8 cellular contexts compared by ENCODE assay signal in genomic region chr12:40137252-40137651, GRCh38. TPM values are rescaled to one million over a fixed set of nuclear protein-coding genes. Genes with fewer than 3 reads are reported as not detected.
DNase-seq lines count a peak whose midpoint lies in the region; ATAC-seq, FAIRE-seq and TF ChIP-seq lines count a peak whose summit lies in the region.

No MANE protein-coding gene starts in this region.

- H3K4me2 ChIP-seq in GM12878 (ENCODE audit: control insufficient read depth, insufficient read depth) (no peak overlapping the region), neural progenitor cell (no peak overlapping the region)

- SMC1A ChIA-PET in GM12878 (lab: Charles Lee; ENCODE audit: uncharacterized antibody, unreplicated experiment), result interaction anchor here (0.8 to 1.0 kb wide), 2 partner anchors 19 to 177 kb away, joined by 3 read pairs; no protein-coding TSS in a partner anchor

- intact Hi-C loops in GM12878 (cut with micrococcal nuclease; ENCODE audit: unreplicated experiment) (no loop called here), colonic mucosa (cut with DNase I) (no loop called here)

- WGBS in GM12878 (ENCODE audit: insufficient coverage, insufficient replicate concordance, low lambda C conversion rate, missing lambda C conversion rate), result 1% methylated on average over 3 of the region's 3 CpGs

- no peak for TF ChIP-seq POLR2A in GM12878 (IDR thresholded peaks at IDR 0.05; ENCODE audit: low read depth, low read length)

- RAD21 ChIA-PET in GM12878 (lab: Charles Lee; ENCODE audit: unreplicated experiment), result no interaction called here

- H3K9me3 ChIP-seq in GM12878 (replicated peaks; ENCODE audit: control insufficient read depth, insufficient read depth, low read length) (no peaks in the 10 kb centered on the region), colonic mucosa (no peaks in the 10 kb centered on the region), neural progenitor cell (ENCODE audit: low read depth) (no peaks in the 10 kb centered on the region)

- ATAC-seq in HG03175 (IDR thresholded peaks at IDR 0.05; ENCODE audit: unreplicated experiment) (peak; percentile 93), GM12878 (peak; percentile 76)

- H3K27me3 ChIP-seq in GM12878 (replicated peaks in 1 of 2; ENCODE audit: control insufficient read depth in 2 of 2, insufficient read depth in 2 of 2, low read length in 1 of 2) (no peaks in the 10 kb centered on the region; a peak in 1 of 4 replicates), colonic mucosa (no peaks in the 10 kb centered on the region), neural progenitor cell (no peaks in the 10 kb centered on the region)

- H3F3A ChIP-seq in neural progenitor cell (ENCODE audit: low read depth), result peaks cover 12% of the 10 kb centered on the region

- no peak overlapping the region for H3K9ac ChIP-seq in GM12878 (ENCODE audit: control insufficient read depth, insufficient read depth, low read length)
- H3K9ac ChIP-seq in colonic mucosa (ENCODE audit: low read depth in 2 of 2, low read length in 2 of 2), result no peak overlapping the region
- no peak overlapping the region for H3K9ac ChIP-seq in neural progenitor cell

- H3K4me1 ChIP-seq in GM12878 (ENCODE audit: control insufficient read depth, insufficient read depth, low read length), result no peaks in the 10 kb centered on the region
- H3K4me1 ChIP-seq in colonic mucosa, result no peaks in the 10 kb centered on the region
- peaks cover 11% of the 10 kb centered on the region for H3K4me1 ChIP-seq in neural progenitor cell

- H3K4me3 ChIP-seq in GM12878 (no peak overlapping the region), colonic mucosa (no peak overlapping the region), neural progenitor cell (no peak overlapping the region)

- in situ Hi-C loops in GM12878 (cut with MboI), result no loop called here

- TF ChIP-seq CTCF in GM12878 (IDR thresholded peaks at IDR 0.05 in 2 of 3, conservative IDR thresholded peaks at IDR 0.05 in 1 of 3; ENCODE audit: control insufficient read depth in 2 of 3, extremely low read depth in 1 of 3, insufficient read depth in 1 of 3, low read depth in 3 of 3, low read length in 3 of 3) (no peak), colonic mucosa (IDR thresholded peaks at IDR 0.05) (no peak), neural progenitor cell (IDR thresholded peaks at IDR 0.05) (no peak)

- POLR2A ChIA-PET in GM12878 (lab: Charles Lee), result interaction anchor here (0.8 kb wide), 1 partner anchor 149 kb away, joined by 3 read pairs; no protein-coding TSS in a partner anchor

- H3K36me3 ChIP-seq in GM12878 (ENCODE audit: control insufficient read depth in 2 of 2, insufficient read depth in 2 of 2, low read length in 1 of 2) (no peaks in the 10 kb centered on the region), colonic mucosa (no peaks in the 10 kb centered on the region), neural progenitor cell (no peaks in the 10 kb centered on the region)

- DNase-seq in AML-193 (lab: John Stamatoyannopoulos, UW) (peak; percentile 11 to 36), GM19239 (ENCODE audit: insufficient read length, low spot score) (no peak), GM12878 (ENCODE audit: low read depth, low spot score) (no peak), cerebellar cortex (ENCODE audit: low spot score) (no peak), colonic mucosa (no peak), SHP77 (lab: John Stamatoyannopoulos, UW) (no peak), neural progenitor cell (ENCODE audit: low spot score) (no peak)

- H3K36me3 Mint-ChIP-seq in neural progenitor cell, result no peaks in the 10 kb centered on the region

- peaks cover 15% of the 10 kb centered on the region for H3K4me1 Mint-ChIP-seq in neural progenitor cell

- H4K20me1 ChIP-seq in GM12878 (ENCODE audit: control insufficient read depth, insufficient read depth), result no peaks in the 10 kb centered on the region
- no peaks in the 10 kb centered on the region for H4K20me1 ChIP-seq in neural progenitor cell (ENCODE audit: low read depth)

- H3K9me3 Mint-ChIP-seq in neural progenitor cell, result no peaks in the 10 kb centered on the region

- no peak; a peak in 1 of 4 replicates for TF ChIP-seq EP300 in GM12878 (IDR thresholded peaks at IDR 0.05; ENCODE audit: borderline replicate concordance in 1 of 2, control insufficient read depth in 1 of 2, low read depth in 2 of 2, low read length in 2 of 2)

- H3K27ac Mint-ChIP-seq in neural progenitor cell, result no peak overlapping the region

- BruUV-seq in GM12878 (replicated peaks; lab: Mats Ljungman, UMichigan), result no TSS peak

- H3K27ac ChIP-seq in GM12878 (ENCODE audit: control insufficient read depth, insufficient read depth), result no peak overlapping the region
- no peak overlapping the region for H3K27ac ChIP-seq in colonic mucosa
- no peak overlapping the region for H3K27ac ChIP-seq in neural progenitor cell

- CTCF ChIA-PET in GM12878 (lab: Yijun Ruan, JAX), result interaction anchor here (0.6 to 1.0 kb wide), 2 partner anchors 12 to 126 kb away, joined by 3 read pairs; no protein-coding TSS in a partner anchor

- no peak overlapping the region for H3K4me3 Mint-ChIP-seq in neural progenitor cell

- no peaks in the 10 kb centered on the region for H3K27me3 Mint-ChIP-seq in neural progenitor cell (ENCODE audit: insufficient read depth, low read depth)

- FAIRE-seq in GM19239 (lab: Jason Lieb, UNC), result peak; percentile 66
- peak; percentile 70 for FAIRE-seq in GM12878 (lab: Jason Lieb, UNC)

- no peaks in the 10 kb centered on the region for H3K79me2 ChIP-seq in GM12878 (ENCODE audit: control insufficient read depth, insufficient read depth, low read length)
- no peaks in the 10 kb centered on the region for H3K79me2 ChIP-seq in neural progenitor cell (ENCODE audit: low read depth)

- no peak for TF ChIP-seq RAD21 in GM12878 (IDR thresholded peaks at IDR 0.05; ENCODE audit: insufficient read depth, low read depth, low read length)

- H2AFZ ChIP-seq in GM12878 (ENCODE audit: control insufficient read depth, low read depth, low read length) (no peak overlapping the region), neural progenitor cell (replicated peaks) (no peak overlapping the region)

TF ChIP-seq in GM12878, 131 proteins besides CTCF, POLR2A, EP300 and RAD21:
- TF ChIP-seq JUNB (IDR thresholded peaks at IDR 0.05) (0 out of 2 replicates have a peak, but pooled peaks have one; percentile 20), ATF3 (IDR thresholded peaks at IDR 0.05; ENCODE audit: borderline replicate concordance, extremely low read depth, low read depth, low read length) (no peak), RUNX3 (IDR thresholded peaks at IDR 0.05; ENCODE audit: low read length) (0 out of 2 replicates have a peak, but pooled peaks have one; percentile 41), IKZF2 (IDR thresholded peaks at IDR 0.05) (0 out of 4 replicates have a peak, but pooled peaks of 1 of the 2 experiments have one; percentile 13), FOXM1 (IDR thresholded peaks at IDR 0.05; ENCODE audit: low read depth, low read length) (0 out of 2 replicates have a peak, but pooled peaks have one; percentile 20)

RNA-seq across cellular contexts. Expression of gene SLC2A13, which starts 31.4 kb away (rescaled TPM):
- total RNA-seq in GM12878 (2013; cell fraction: nucleolus; rRNA removed), result 4.3 and 5.0 TPM in 2 replicates
- 0.22 and 0.68 TPM in 2 replicates for total RNA-seq in GM12878 (2014; rRNA removed)
- total RNA-seq in GM12878 (2014; rRNA removed; fragmentation: Illumina TruSeq; extraction: Trizol), result 0.28 and 0.85 TPM in 2 replicates
- 0.29 and 0.31 TPM in 2 replicates for total RNA-seq in GM12878 (2021)
- 0.31 TPM for polyA plus RNA-seq in GM12878 (2011; ENCODE audit: low read depth)
- 3.7 and 5.9 TPM in 2 replicates for polyA plus RNA-seq in GM12878 (2011; rRNA removed)
- polyA plus RNA-seq in GM12878 (2011; cell fraction: cytosol; rRNA removed), result 1.1 and 1.2 TPM in 2 replicates
- 5.1 and 8.0 TPM in 2 replicates for polyA plus RNA-seq in GM12878 (2011; cell fraction: nucleus; rRNA removed)
- 0.56 and 0.69 TPM in 2 replicates for polyA plus RNA-seq in GM12878 (2012)
- 0.17 and 0.19 TPM in 2 replicates for polyA plus RNA-seq in GM12878 (2014; fragmentation: Illumina TruSeq; extraction: Trizol)
- under 1 TPM; 0.05 TPM for polyA plus RNA-seq in GM12878 (2014; fragmentation: Nextera tagmentation; extraction: Ambion mirVana)
- 0.17 and 0.42 TPM in 2 replicates for polyA plus RNA-seq in GM12878 (2014; rRNA removed)
- under 1 TPM; 0.13 to 0.35 TPM for polyA plus RNA-seq in GM12878 (2016; fragmentation: Nextera tagmentation; extraction: Ambion mirVana)
- 6.9 and 10.7 TPM in 2 replicates for polyA minus RNA-seq in GM12878 (2011; rRNA and poly(A)+ RNA removed)
- 1.7 and 3.3 TPM in 2 replicates for polyA minus RNA-seq in GM12878 (2011; cell fraction: cytosol; rRNA and poly(A)+ RNA removed)
- 15.2 and 27.0 TPM in 2 replicates for polyA minus RNA-seq in GM12878 (2011; cell fraction: nucleus; rRNA and poly(A)+ RNA removed)
- 10 to 100 TPM; 19.2 to 39.0 TPM for total RNA-seq in colonic mucosa
- 10.5 and 11.1 TPM in 2 replicates for total RNA-seq in neural progenitor cell (ENCODE audit: low replicate concordance)

Comparison
In these comparisons a context has a peak if more than half of its experiments do, and no peak if none do; other contexts are left out.
1. DNase-seq: peak in AML-193 (2 of 2); none in GM19239 (single experiment), GM12878 (single experiment), cerebellar cortex (single experiment), colonic mucosa (single experiment), SHP77 (0 of 2) and neural progenitor cell (single experiment).